Comparison of ENCODE assay signal across 27 cellular contexts in genomic region chr3:39203862-39204261, GRCh38. TPM values are rescaled to one million over a fixed set of nuclear protein-coding genes. Genes with fewer than 3 reads are reported as not detected.
DNase-seq lines count a peak whose midpoint lies in the region; ATAC-seq, FAIRE-seq and TF ChIP-seq lines count a peak whose summit lies in the region.
"Had no signal": no experiment of that assay in that cellular context is flagged by ENCODE, and none has a peak within 500 bp of the region (broad histone marks: within the 10 kb centered on the region; RNA-seq: fewer than 3 reads in every experiment).

No MANE protein-coding gene starts in this region.

- ATAC-seq in DND-41 (ENCODE audit: insufficient read depth, low read depth) (0 out of 3 replicates have a peak, but pooled peaks have one; percentile 29), T-cell (replicated peaks in 1 of 4) (no peak)
- ATAC-seq: CD8-positive, alpha-beta T cell; GM12878 had no signal

- no peak overlapping the region for H3K4me3 Mint-ChIP-seq in osteocyte (ENCODE audit: unreplicated experiment)
- no peak overlapping the region for H3K4me3 Mint-ChIP-seq in T-cell
- H3K4me3 Mint-ChIP-seq: B cell; CD4-positive, alpha-beta T cell; CD8-positive, alpha-beta T cell had no signal

- no peak for TF ChIP-seq CTCF in DND-41 (IDR thresholded peaks at IDR 0.05; ENCODE audit: borderline replicate concordance, extremely low read depth, low read length, poor library complexity, severe bottlenecking)
- TF ChIP-seq CTCF in colonic mucosa (IDR thresholded peaks at IDR 0.05): no peak
- no peak for TF ChIP-seq CTCF in osteocyte (IDR thresholded peaks at IDR 0.05)
- TF ChIP-seq CTCF in suprapubic skin (IDR thresholded peaks at IDR 0.05): no peak
- TF ChIP-seq CTCF in esophagus muscularis mucosa (IDR thresholded peaks at IDR 0.05): no peak

- H3K36me3 Mint-ChIP-seq in osteocyte (ENCODE audit: unreplicated experiment) (no peaks in the 10 kb centered on the region), T-cell (no peaks in the 10 kb centered on the region)
- H3K36me3 Mint-ChIP-seq: CD8-positive, alpha-beta T cell had no signal

- POLR2A ChIA-PET in T-cell (lab: Charles Lee): no interaction called here

- H3K9me3 ChIP-seq in DND-41 (ENCODE audit: insufficient read depth, low read length, severe bottlenecking) (no peaks in the 10 kb centered on the region), Karpas-422 (ENCODE audit: low read length) (no peaks in the 10 kb centered on the region), colonic mucosa (no peaks in the 10 kb centered on the region), suprapubic skin (peaks cover 4% of the 10 kb centered on the region), esophagus muscularis mucosa (peaks cover 0 to 4% (median 0%) of the 10 kb centered on the region in 4 donors)
- H3K9me3 ChIP-seq: Caco-2 had no signal

- no peaks in the 10 kb centered on the region for H3K9me2 ChIP-seq in Karpas-422 (replicated peaks; ENCODE audit: insufficient read depth, low read length)

- peaks cover 7% of the 10 kb centered on the region for H3K27me3 ChIP-seq in DND-41 (ENCODE audit: insufficient read depth, low read length, poor library complexity)
- no peaks in the 10 kb centered on the region for H3K27me3 ChIP-seq in Karpas-422 (ENCODE audit: low read length)
- no peaks in the 10 kb centered on the region for H3K27me3 ChIP-seq in colonic mucosa
- peaks cover 13% of the 10 kb centered on the region for H3K27me3 ChIP-seq in suprapubic skin
- peaks cover 0 to 11% (median 0%) of the 10 kb centered on the region in 4 donors for H3K27me3 ChIP-seq in esophagus muscularis mucosa

- H3K4me1 ChIP-seq in DND-41 (ENCODE audit: insufficient read depth, low read length): no peaks in the 10 kb centered on the region
- H3K4me1 ChIP-seq in Karpas-422 (ENCODE audit: low read length): peaks cover 8% of the 10 kb centered on the region
- no peaks in the 10 kb centered on the region for H3K4me1 ChIP-seq in colonic mucosa
- H3K4me1 ChIP-seq in suprapubic skin: no peaks in the 10 kb centered on the region
- H3K4me1 ChIP-seq in esophagus muscularis mucosa: peaks cover 0 to 9% (median 2%) of the 10 kb centered on the region in 4 donors

- intact Hi-C loops in colonic mucosa (cut with DNase I): loop anchor here (5.0 kb wide), 1 partner anchor 73 kb away; no protein-coding TSS in a partner anchor
- intact Hi-C loops in esophagus muscularis mucosa (cut with DNase I): no loop called here

- H3K9me3 Mint-ChIP-seq in osteocyte (ENCODE audit: unreplicated experiment) (no peaks in the 10 kb centered on the region), T-cell (no peaks in the 10 kb centered on the region)
- H3K9me3 Mint-ChIP-seq: CD4-positive, alpha-beta T cell; CD8-positive, alpha-beta T cell had no signal

- CTCF ChIA-PET in T-cell (lab: Charles Lee): interaction anchor here in 1 of 2 donors (0.6 kb wide), 1 partner anchor 1124 kb away, joined by 10 read pairs; no protein-coding TSS in a partner anchor

- no peak overlapping the region for H3K9ac ChIP-seq in DND-41 (ENCODE audit: low read depth, low read length)
- H3K9ac ChIP-seq in Karpas-422 (ENCODE audit: low read length): no peak overlapping the region
- no peak overlapping the region for H3K9ac ChIP-seq in colonic mucosa (ENCODE audit: low read depth in 2 of 2, low read length in 2 of 2)
- H3K9ac ChIP-seq: BLaER1 treated with 17β-estradiol and CSF1 and Interleukin-3, amounts not matched to agents 10 nM and 100 nM had no signal

- H3K4me2 ChIP-seq in DND-41 (ENCODE audit: insufficient read depth, low read length): no peak overlapping the region
- H3K4me2 ChIP-seq in Karpas-422 (ENCODE audit: low read depth, low read length, poor library complexity, severe bottlenecking): no peak overlapping the region
- H3K4me2 ChIP-seq: BLaER1 treated with 17β-estradiol and CSF1 and Interleukin-3, amounts not matched to agents 10 nM and 100 nM had no signal

- H3K79me2 ChIP-seq in DND-41 (ENCODE audit: insufficient read depth, low read length) (no peaks in the 10 kb centered on the region), Karpas-422 (ENCODE audit: low read length) (no peaks in the 10 kb centered on the region)

- H4K20me1 ChIP-seq in DND-41 (ENCODE audit: insufficient read depth, low read length) (no peaks in the 10 kb centered on the region; the same call in 1 of the 2 replicates), Karpas-422 (ENCODE audit: insufficient read depth, low read depth, low read length) (no peaks in the 10 kb centered on the region)
- H4K20me1 ChIP-seq: BLaER1 treated with 17β-estradiol and CSF1 and Interleukin-3, amounts not matched to agents 10 nM and 100 nM had no signal

- no peak overlapping the region for H2AFZ ChIP-seq in DND-41 (ENCODE audit: low read depth, low read length)
- no peak overlapping the region for H2AFZ ChIP-seq in Karpas-422 (ENCODE audit: low read length)

- no peaks in the 10 kb centered on the region for H3K36me3 ChIP-seq in DND-41 (ENCODE audit: insufficient read depth, low read length)
- no peaks in the 10 kb centered on the region for H3K36me3 ChIP-seq in Karpas-422 (ENCODE audit: insufficient read depth, low read length)
- H3K36me3 ChIP-seq in colonic mucosa: no peaks in the 10 kb centered on the region
- H3K36me3 ChIP-seq in suprapubic skin: no peaks in the 10 kb centered on the region
- no peaks in the 10 kb centered on the region for H3K36me3 ChIP-seq in esophagus muscularis mucosa
- H3K36me3 ChIP-seq: BLaER1 treated with 17β-estradiol and CSF1 and Interleukin-3, amounts not matched to agents 10 nM and 100 nM had no signal

- FAIRE-seq in HTR-8/SVneo (lab: Jason Lieb, UNC): no peak
- FAIRE-seq: A204.1, D721Med, GM12878, GM12892, GM18507 had no signal

- no peak for TF ChIP-seq EP300 in suprapubic skin (IDR thresholded peaks at IDR 0.05)
- no peak for TF ChIP-seq EP300 in esophagus muscularis mucosa (IDR thresholded peaks at IDR 0.05)

- H3K4me1 Mint-ChIP-seq in osteocyte (ENCODE audit: unreplicated experiment) (no peaks in the 10 kb centered on the region), T-cell (peaks cover 0 to 8% (median 7%) of the 10 kb centered on the region in 3 donors)

- H3K27ac Mint-ChIP-seq in osteocyte (ENCODE audit: unreplicated experiment): no peak overlapping the region
- H3K27ac Mint-ChIP-seq in T-cell: no peak overlapping the region
- H3K27ac Mint-ChIP-seq: B cell; CD4-positive, alpha-beta T cell; CD8-positive, alpha-beta T cell had no signal

- peaks cover 50% of the 10 kb centered on the region for H3K27me3 Mint-ChIP-seq in osteocyte (ENCODE audit: unreplicated experiment)
- H3K27me3 Mint-ChIP-seq in T-cell: peaks cover 14 to 19% of the 10 kb centered on the region in 2 donors

- DNase-seq in DND-41 (no peak), Karpas-422 (peak; percentile 55), colonic mucosa (peak; percentile 7), osteocyte (ENCODE audit: extremely low spot score, unreplicated experiment) (peak; percentile 64), T-cell (no peak), suprapubic skin (ENCODE audit: low spot score in 2 of 2) (no peak), HTR-8/SVneo (ENCODE audit: insufficient read length, low spot score) (no peak), esophagus muscularis mucosa (ENCODE audit: extremely low spot score) (no peak)
- DNase-seq: 8988T; AML-193; Caco-2; Calu3; CD4-positive, alpha-beta T cell; CD8-positive, alpha-beta T cell; DMS79 treated with DMSO at 0.1 percent for 48 hours; EL; GDM1 had no signal

- H3K4me3 ChIP-seq in DND-41 (ENCODE audit: low read depth in 1 of 2, low read length in 2 of 2): no peak overlapping the region
- H3K4me3 ChIP-seq in Karpas-422 (ENCODE audit: low read length): no peak overlapping the region
- H3K4me3 ChIP-seq in colonic mucosa: no peak overlapping the region
- no peak overlapping the region for H3K4me3 ChIP-seq in suprapubic skin
- no peak overlapping the region for H3K4me3 ChIP-seq in esophagus muscularis mucosa
- H3K4me3 ChIP-seq: BLaER1 treated with 17β-estradiol and CSF1 and Interleukin-3, amounts not matched to agents 10 nM and 100 nM; GM12878 had no signal

- 76% methylated on average over 5 of the region's 5 CpGs for WGBS in suprapubic skin
- 87% methylated on average over 5 of the region's 5 CpGs for WGBS in esophagus muscularis mucosa

- H3K27ac ChIP-seq in DND-41 (ENCODE audit: low read length): no peak overlapping the region
- H3K27ac ChIP-seq in Karpas-422 (ENCODE audit: low read length): no peak overlapping the region
- H3K27ac ChIP-seq in colonic mucosa: no peak overlapping the region
- no peak overlapping the region for H3K27ac ChIP-seq in suprapubic skin
- no peak overlapping the region for H3K27ac ChIP-seq in esophagus muscularis mucosa (replicated peaks in 1 of 4)
- H3K27ac ChIP-seq: BLaER1 treated with 17β-estradiol and CSF1 and Interleukin-3, amounts not matched to agents 10 nM and 100 nM; C4-2B had no signal

- TF ChIP-seq POLR2A in suprapubic skin (IDR thresholded peaks at IDR 0.05): no peak
- no peak for TF ChIP-seq POLR2A in esophagus muscularis mucosa (IDR thresholded peaks at IDR 0.05; ENCODE audit: low read depth)

RNA-seq across cellular contexts. Expression of gene XIRP1, which starts 11.5 kb away (rescaled TPM):
- not detected in 2 replicates for total RNA-seq in Karpas-422 (2014; rRNA removed; shearing (Covaris generic); ENCODE audit: low replicate concordance)
- not detected for total RNA-seq in colonic mucosa
- not detected in 2 replicates for total RNA-seq in osteocyte
- not detected for total RNA-seq in T-cell
- not detected for total RNA-seq in suprapubic skin
- total RNA-seq in esophagus muscularis mucosa: 1 to 10 TPM in 1 of 4 donors, not detected in 3; 1.3 TPM
- total RNA-seq: B cell; Caco-2; Calu3; CD4-positive, alpha-beta T cell; CD8-positive, alpha-beta T cell; Daoy; G401 had no signal

RNA-seq across cellular contexts. Expression of gene CSRNP1, which starts 50.5 kb away (rescaled TPM):
- 10.3 and 11.1 TPM in 2 replicates for total RNA-seq in Karpas-422 (2014; rRNA removed; shearing (Covaris generic); ENCODE audit: low replicate concordance)
- total RNA-seq in colonic mucosa (10 to 100 TPM; 11.2 to 26.6 TPM), osteocyte (12.8 and 15.1 TPM in 2 replicates), T-cell (100 to 1,000 TPM in 2 of 5 donors, 10 to 100 TPM in 3; 19.5 to 302 (median 25.0) TPM), suprapubic skin (100 to 1,000 TPM in 2 of 4 donors, 10 to 100 TPM in 2; 69.1 to 234 (median 156) TPM), esophagus muscularis mucosa (100 to 1,000 TPM in 1 of 4 donors, 10 to 100 TPM in 3; 27.8 to 183 (median 45.4) TPM)

Comparison
In these comparisons a context has a peak if more than half of its experiments do, and no peak if none do; other contexts are left out.
1. DNase-seq: peak in Karpas-422 (single experiment), colonic mucosa (single experiment) and osteocyte (single experiment); none in DND-41 (single experiment), T-cell (0 of 34), suprapubic skin (0 of 2), HTR-8/SVneo (single experiment) and esophagus muscularis mucosa (single experiment).